In genomic region chr4:76055421-76055820, GRCh38 we compare ENCODE assay signal across 19 cellular contexts. TPM values are rescaled to one million over a fixed set of nuclear protein-coding genes. Genes with fewer than 3 reads are reported as not detected.
DNase-seq lines count a peak whose midpoint lies in the region; ATAC-seq lines count a peak whose summit lies in the region.
"Had no signal": no experiment of that assay in that cellular context is flagged by ENCODE, and none has a peak within 500 bp of the region (broad histone marks: within the 10 kb centered on the region; RNA-seq: fewer than 3 reads in every experiment).

No MANE protein-coding gene starts in this region.

- ATAC-seq in activated naive CD8-positive, alpha-beta T cell treated with anti-CD3 and anti-CD28 coated beads, Interleukin-2, amount 10 ng/mL, durations not matched to agents 7 days and 5 days (ENCODE audit: low read depth), result no peak
- no peak for ATAC-seq in activated naive CD8-positive, alpha-beta T cell treated with anti-CD3 and anti-CD28 coated beads, Interleukin-2, amount 50 U/mL, for 24 hours
- no peak for ATAC-seq in stimulated activated effector memory CD8-positive, alpha-beta T cell treated with anti-CD3 and anti-CD28 coated beads, Interleukin-12 subunit alpha, Interleukin-12 subunit beta, amount 100 ng/mL, for 72 hours
- no peak for ATAC-seq in GM21423 (IDR thresholded peaks at IDR 0.05; ENCODE audit: unreplicated experiment)
- ATAC-seq: HCT116, K562 had no signal

- H3K4me3 Mint-ChIP-seq in activated naive CD8-positive, alpha-beta T cell treated with anti-CD3 and anti-CD28 coated beads, Interleukin-2, amount 10 ng/mL, durations not matched to agents 7 days and 5 days, result no peak overlapping the region
- H3K4me3 Mint-ChIP-seq in activated naive CD8-positive, alpha-beta T cell treated with anti-CD3 and anti-CD28 coated beads for 36 hours, result no peak overlapping the region
- H3K4me3 Mint-ChIP-seq in IgD-negative memory B cell, result peak overlapping the region in 2 of 4 donors; percentile 3 to 80
- H3K4me3 Mint-ChIP-seq in activated naive CD8-positive, alpha-beta T cell treated with anti-CD3 and anti-CD28 coated beads, Interleukin-2, amount 50 U/mL, for 24 hours, result no peak overlapping the region
- peak overlapping the region; percentile 10 for H3K4me3 Mint-ChIP-seq in stimulated activated effector memory CD8-positive, alpha-beta T cell treated with anti-CD3 and anti-CD28 coated beads, Interleukin-12 subunit alpha, Interleukin-12 subunit beta, amount 100 ng/mL, for 72 hours

- H3K27ac Mint-ChIP-seq in activated naive CD8-positive, alpha-beta T cell treated with anti-CD3 and anti-CD28 coated beads, Interleukin-2, amount 10 ng/mL, durations not matched to agents 7 days and 5 days, result peak overlapping the region; percentile 0
- H3K27ac Mint-ChIP-seq in activated naive CD8-positive, alpha-beta T cell treated with anti-CD3 and anti-CD28 coated beads for 36 hours, result no peak overlapping the region
- peak overlapping the region in 2 of 3 donors; percentile 0 to 69 for H3K27ac Mint-ChIP-seq in IgD-negative memory B cell
- H3K27ac Mint-ChIP-seq in activated naive CD8-positive, alpha-beta T cell treated with anti-CD3 and anti-CD28 coated beads, Interleukin-2, amount 50 U/mL, for 24 hours, result peak overlapping the region; percentile 45
- H3K27ac Mint-ChIP-seq in stimulated activated effector memory CD8-positive, alpha-beta T cell treated with anti-CD3 and anti-CD28 coated beads, Interleukin-12 subunit alpha, Interleukin-12 subunit beta, amount 100 ng/mL, for 72 hours, result peak overlapping the region; percentile 77

- H3K36me3 Mint-ChIP-seq in activated naive CD8-positive, alpha-beta T cell treated with anti-CD3 and anti-CD28 coated beads, Interleukin-2, amount 10 ng/mL, durations not matched to agents 7 days and 5 days, result no peaks in the 10 kb centered on the region
- H3K36me3 Mint-ChIP-seq in activated naive CD8-positive, alpha-beta T cell treated with anti-CD3 and anti-CD28 coated beads for 36 hours, result no peaks in the 10 kb centered on the region
- no peaks in the 10 kb centered on the region for H3K36me3 Mint-ChIP-seq in IgD-negative memory B cell
- no peaks in the 10 kb centered on the region for H3K36me3 Mint-ChIP-seq in activated naive CD8-positive, alpha-beta T cell treated with anti-CD3 and anti-CD28 coated beads, Interleukin-2, amount 50 U/mL, for 24 hours (ENCODE audit: low read depth)
- H3K36me3 Mint-ChIP-seq in stimulated activated effector memory CD8-positive, alpha-beta T cell treated with anti-CD3 and anti-CD28 coated beads, Interleukin-12 subunit alpha, Interleukin-12 subunit beta, amount 100 ng/mL, for 72 hours, result peaks cover 5% of the 10 kb centered on the region

- in situ Hi-C loops in ACHN (cut with HindIII; ENCODE audit: low pct_ligation_motif_present, low pct_unique_long_range_greater_than_20kb, low sequenced_read_pairs), result no loop called here

- POLR2A ChIA-PET in activated naive CD8-positive, alpha-beta T cell treated with anti-CD3 and anti-CD28 coated beads, Interleukin-2, amount 10 ng/mL, durations not matched to agents 7 days and 5 days (lab: Charles Lee), result no interaction called here

- no peaks in the 10 kb centered on the region for H3K9me3 Mint-ChIP-seq in activated naive CD8-positive, alpha-beta T cell treated with anti-CD3 and anti-CD28 coated beads, Interleukin-2, amount 10 ng/mL, durations not matched to agents 7 days and 5 days
- H3K9me3 Mint-ChIP-seq in activated naive CD8-positive, alpha-beta T cell treated with anti-CD3 and anti-CD28 coated beads for 36 hours, result no peaks in the 10 kb centered on the region
- no peaks in the 10 kb centered on the region for H3K9me3 Mint-ChIP-seq in IgD-negative memory B cell
- no peaks in the 10 kb centered on the region for H3K9me3 Mint-ChIP-seq in activated naive CD8-positive, alpha-beta T cell treated with anti-CD3 and anti-CD28 coated beads, Interleukin-2, amount 50 U/mL, for 24 hours
- no peaks in the 10 kb centered on the region for H3K9me3 Mint-ChIP-seq in stimulated activated effector memory CD8-positive, alpha-beta T cell treated with anti-CD3 and anti-CD28 coated beads, Interleukin-12 subunit alpha, Interleukin-12 subunit beta, amount 100 ng/mL, for 72 hours

- no peak for DNase-seq in activated naive CD8-positive, alpha-beta T cell treated with anti-CD3 and anti-CD28 coated beads, Interleukin-2, amount 10 ng/mL, durations not matched to agents 7 days and 5 days
- no peak for DNase-seq in activated naive CD8-positive, alpha-beta T cell treated with anti-CD3 and anti-CD28 coated beads for 36 hours
- no peak for DNase-seq in activated naive CD8-positive, alpha-beta T cell treated with anti-CD3 and anti-CD28 coated beads, Interleukin-2, amount 50 U/mL, for 24 hours
- no peak for DNase-seq in stimulated activated effector memory CD8-positive, alpha-beta T cell treated with anti-CD3 and anti-CD28 coated beads, Interleukin-12 subunit alpha, Interleukin-12 subunit beta, amount 100 ng/mL, for 72 hours (ENCODE audit: low spot score in 2 of 2)
- DNase-seq in ACHN, result no peak
- DNase-seq in activated effector memory CD4-positive, alpha-beta T cell treated with Interleukin-2 at 50 U/mL for 16 hours, result no peak
- DNase-seq: AML-193, COR-L47, EL, NCI-H1048, NCI-H1436 treated with DMSO at 0.1 percent for 48 hours, NCI-H2029 treated with DMSO at 0.1 percent for 48 hours, NCI-H510A, SJCRH30 had no signal

- peaks cover 17% of the 10 kb centered on the region for H3K4me1 Mint-ChIP-seq in activated naive CD8-positive, alpha-beta T cell treated with anti-CD3 and anti-CD28 coated beads, Interleukin-2, amount 10 ng/mL, durations not matched to agents 7 days and 5 days
- peaks cover 43% of the 10 kb centered on the region for H3K4me1 Mint-ChIP-seq in activated naive CD8-positive, alpha-beta T cell treated with anti-CD3 and anti-CD28 coated beads for 36 hours
- H3K4me1 Mint-ChIP-seq in IgD-negative memory B cell, result peaks cover 21 to 23% (median 22%) of the 10 kb centered on the region in 3 donors
- peaks cover 45% of the 10 kb centered on the region for H3K4me1 Mint-ChIP-seq in activated naive CD8-positive, alpha-beta T cell treated with anti-CD3 and anti-CD28 coated beads, Interleukin-2, amount 50 U/mL, for 24 hours
- H3K4me1 Mint-ChIP-seq in stimulated activated effector memory CD8-positive, alpha-beta T cell treated with anti-CD3 and anti-CD28 coated beads, Interleukin-12 subunit alpha, Interleukin-12 subunit beta, amount 100 ng/mL, for 72 hours, result peaks cover 46% of the 10 kb centered on the region

- H3K27me3 Mint-ChIP-seq in activated naive CD8-positive, alpha-beta T cell treated with anti-CD3 and anti-CD28 coated beads, Interleukin-2, amount 10 ng/mL, durations not matched to agents 7 days and 5 days, result peaks cover 7% of the 10 kb centered on the region
- peaks cover 27% of the 10 kb centered on the region for H3K27me3 Mint-ChIP-seq in activated naive CD8-positive, alpha-beta T cell treated with anti-CD3 and anti-CD28 coated beads for 36 hours
- H3K27me3 Mint-ChIP-seq in IgD-negative memory B cell, result no peaks in the 10 kb centered on the region
- peaks cover 16% of the 10 kb centered on the region for H3K27me3 Mint-ChIP-seq in activated naive CD8-positive, alpha-beta T cell treated with anti-CD3 and anti-CD28 coated beads, Interleukin-2, amount 50 U/mL, for 24 hours

RNA-seq across cellular contexts. Expression of gene ART3, which starts 19.1 kb away (rescaled TPM):
- not detected for total RNA-seq in activated naive CD8-positive, alpha-beta T cell treated with anti-CD3 and anti-CD28 coated beads, Interleukin-2, amount 10 ng/mL, durations not matched to agents 7 days and 5 days
- under 1 TPM in 1 of 2 experiments, not detected in 1; 0.60 TPM for total RNA-seq in activated naive CD8-positive, alpha-beta T cell treated with anti-CD3 and anti-CD28 coated beads for 36 hours
- polyA plus RNA-seq in IgD-negative memory B cell, result not detected
- total RNA-seq: PC-9 had no signal

RNA-seq across cellular contexts. Expression of gene CXCL11, which starts 19.6 kb away (rescaled TPM):
- total RNA-seq in activated naive CD8-positive, alpha-beta T cell treated with anti-CD3 and anti-CD28 coated beads, Interleukin-2, amount 10 ng/mL, durations not matched to agents 7 days and 5 days, result not detected
- under 1 TPM; 0.30 to 0.60 TPM for total RNA-seq in activated naive CD8-positive, alpha-beta T cell treated with anti-CD3 and anti-CD28 coated beads for 36 hours
- not detected for polyA plus RNA-seq in IgD-negative memory B cell
- total RNA-seq: PC-9, SJCRH30 had no signal

RNA-seq across cellular contexts. Expression of gene CXCL10, which starts 32.1 kb away (rescaled TPM):
- under 1 TPM in 1 of 2 experiments, not detected in 1; 0.26 TPM for total RNA-seq in activated naive CD8-positive, alpha-beta T cell treated with anti-CD3 and anti-CD28 coated beads, Interleukin-2, amount 10 ng/mL, durations not matched to agents 7 days and 5 days
- total RNA-seq in activated naive CD8-positive, alpha-beta T cell treated with anti-CD3 and anti-CD28 coated beads for 36 hours, result 1 to 10 TPM; 2.1 to 3.0 TPM
- polyA plus RNA-seq in IgD-negative memory B cell, result 0.58 TPM
- total RNA-seq: PC-9, SJCRH30 had no signal

RNA-seq across cellular contexts. Expression of gene CXCL9, which starts 48.1 kb away (rescaled TPM):
- total RNA-seq in activated naive CD8-positive, alpha-beta T cell treated with anti-CD3 and anti-CD28 coated beads, Interleukin-2, amount 10 ng/mL, durations not matched to agents 7 days and 5 days, result under 1 TPM; 0.20 to 0.22 TPM
- total RNA-seq in activated naive CD8-positive, alpha-beta T cell treated with anti-CD3 and anti-CD28 coated beads for 36 hours, result 1 to 10 TPM; 2.2 to 2.7 TPM
- polyA plus RNA-seq in IgD-negative memory B cell, result not detected
- total RNA-seq: K562, PC-9, SJCRH30 had no signal
- polyA plus RNA-seq: K562 had no signal
